Comparison of ENCODE assay signal across 12 cellular contexts in genomic region chr6:169895926-169896761, GRCh38.
DNase-seq lines count a peak whose midpoint lies in the region; ATAC-seq and TF ChIP-seq lines count a peak whose summit lies in the region.
"Had no signal": no experiment of that assay in that cellular context is flagged by ENCODE, and none has a peak within 500 bp of the region (broad histone marks: within the 10 kb centered on the region; RNA-seq: fewer than 3 reads in every experiment).

No MANE protein-coding gene starts in this region.

- no peak for TF ChIP-seq EP300 in upper lobe of left lung (IDR thresholded peaks at IDR 0.05)

- H3K9ac ChIP-seq in BLaER1 (no peak overlapping the region), colonic mucosa (ENCODE audit: low read depth in 2 of 2, low read length in 2 of 2) (no peak overlapping the region)
- H3K9ac ChIP-seq: GM23248 had no signal

- TF ChIP-seq CTCF in colonic mucosa (IDR thresholded peaks at IDR 0.05) (no peak), upper lobe of left lung (IDR thresholded peaks at IDR 0.05) (no peak), GM10266 (IDR thresholded peaks at IDR 0.05; ENCODE audit: control insufficient read depth, insufficient read depth, low read depth, missing control alignments) (no peak)

- intact Hi-C loops in colonic mucosa (cut with DNase I): no loop called here

- H3K4me2 ChIP-seq in BLaER1: no peak overlapping the region

- H3K27ac ChIP-seq in BLaER1: 0 out of 2 replicates have a peak overlapping the region, but pooled peaks have one; percentile 2
- no peak overlapping the region for H3K27ac ChIP-seq in colonic mucosa
- no peak overlapping the region for H3K27ac ChIP-seq in upper lobe of left lung
- H3K27ac ChIP-seq: GM23248 had no signal

- H3K36me3 ChIP-seq in BLaER1: no peaks in the 10 kb centered on the region
- H3K36me3 ChIP-seq in colonic mucosa: no peaks in the 10 kb centered on the region
- H3K36me3 ChIP-seq in upper lobe of left lung: no peaks in the 10 kb centered on the region

- H4K20me1 ChIP-seq in BLaER1: no peaks in the 10 kb centered on the region

- DNase-seq in colonic mucosa (peak; percentile 5), mesenteric fat pad (ENCODE audit: low spot score) (peak; percentile 69), upper lobe of left lung (peak in 1 of 2 donors; percentile 47), GM10266 (ENCODE audit: extremely low spot score) (no peak), SIG-M5 (lab: John Stamatoyannopoulos, UW) (no peak)
- DNase-seq: COR-L47, DMS53, GF-D8, GM23248 had no signal

- ATAC-seq in upper lobe of left lung (ENCODE audit: low FRiP score in 2 of 2) (peak; percentile 21 to 65), HG02588 (IDR thresholded peaks at IDR 0.05; ENCODE audit: unreplicated experiment) (no peak)
- ATAC-seq: CD8-positive, alpha-beta T cell had no signal

- H3K4me3 ChIP-seq in BLaER1 (no peak overlapping the region), colonic mucosa (no peak overlapping the region), upper lobe of left lung (no peak overlapping the region)
- H3K4me3 ChIP-seq: GM23248 had no signal

- no peak for TF ChIP-seq POLR2A in upper lobe of left lung (IDR thresholded peaks at IDR 0.05)

- 88 to 95% methylated on average over 17 to 18 of the region's 19 CpGs for WGBS in upper lobe of left lung, 2 donors

- H3K27me3 ChIP-seq in BLaER1 (0 out of 2 replicates have a peak, but pooled peaks cover 10% of the 10 kb centered on the region), colonic mucosa (no peaks in the 10 kb centered on the region), upper lobe of left lung (no peaks in the 10 kb centered on the region)

- H3K4me1 ChIP-seq in BLaER1 (peaks cover 30% of the 10 kb centered on the region), colonic mucosa (no peaks in the 10 kb centered on the region), upper lobe of left lung (no peaks in the 10 kb centered on the region)

- H3K9me3 ChIP-seq in BLaER1 (peaks cover 12% of the 10 kb centered on the region), colonic mucosa (no peaks in the 10 kb centered on the region), upper lobe of left lung (no peaks in the 10 kb centered on the region)

Comparison
In these comparisons a context has a peak if more than half of its experiments do, and no peak if none do; other contexts are left out.
1. DNase-seq: peak in colonic mucosa (single experiment) and mesenteric fat pad (single experiment); none in GM10266 (single experiment) and SIG-M5 (single experiment).